Comparison of ENCODE assay signal across 13 cellular contexts in the genomic region with DNA sequence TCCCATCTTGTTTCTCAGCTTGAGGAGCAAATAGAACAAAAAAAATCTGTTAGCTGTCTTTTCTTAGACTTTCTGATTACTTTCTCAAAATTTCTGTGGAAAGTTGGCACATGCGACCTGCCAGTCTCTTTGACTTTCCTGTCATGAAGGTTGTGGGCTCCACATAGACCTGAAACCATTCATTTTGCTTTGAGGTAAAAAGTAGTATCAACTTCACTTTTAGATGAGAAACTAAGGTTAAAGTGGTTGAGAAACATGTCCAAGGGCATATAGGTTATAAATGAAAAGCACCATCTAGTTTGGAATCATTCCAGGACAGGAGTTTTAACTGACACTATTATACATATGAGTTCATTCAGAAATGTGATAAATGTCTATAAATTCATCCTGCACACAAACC. TPM values are rescaled to one million over a fixed set of nuclear protein-coding genes. Genes with fewer than 3 reads are reported as not detected.
DNase-seq lines count a peak whose midpoint lies in the region; ATAC-seq and TF ChIP-seq lines count a peak whose summit lies in the region.
"Had no signal": no experiment of that assay in that cellular context is flagged by ENCODE, and none has a peak within 500 bp of the region (broad histone marks: within the 10 kb centered on the region; RNA-seq: fewer than 3 reads in every experiment).

No MANE protein-coding gene starts in this region.

- H2AFZ ChIP-seq in osteoblast (ENCODE audit: low read length) = no peak overlapping the region

- peak; percentile 53 for ATAC-seq in activated CD4-positive, alpha-beta T cell treated with anti-CD3 and anti-CD28 coated beads for 36 hours
- ATAC-seq in GM19468 (IDR thresholded peaks at IDR 0.05; ENCODE audit: extremely low read depth, unreplicated experiment) (peak; percentile 52), HG03066 (IDR thresholded peaks at IDR 0.05; ENCODE audit: low read depth, unreplicated experiment) (peak; percentile 44)
- ATAC-seq in activated naive CD8-positive, alpha-beta T cell treated with anti-CD3 and anti-CD28 coated beads, Interleukin-2, amount 50 U/mL, for 24 hours = peak; percentile 84
- ATAC-seq: HepG2 had no signal

- DNase-seq in activated CD4-positive, alpha-beta T cell treated with anti-CD3 and anti-CD28 coated beads for 36 hours = peak; percentile 35
- DNase-seq in activated CD4-positive, alpha-beta T cell treated with anti-CD3 and anti-CD28 coated beads, Interleukin-2, amount 50 U/mL, for 1 hour = no peak
- DNase-seq in activated naive CD8-positive, alpha-beta T cell treated with anti-CD3 and anti-CD28 coated beads, Interleukin-2, amount 50 U/mL, for 24 hours = no peak
- no peak for DNase-seq in NCI-H2196 (lab: John Stamatoyannopoulos, UW; ENCODE audit: unreplicated experiment)
- no peak for DNase-seq in NCI-H446 treated with DMSO at 0.1 percent for 48 hours (lab: John Stamatoyannopoulos, UW)
- no peak for DNase-seq in osteoblast (ENCODE audit: insufficient read length, low spot score, missing footprints)
- DNase-seq: NCI-H146; NK-92 treated with Interleukin-12 subunit alpha and Interleukin-12 subunit beta, amount 100 ng/mL, for 24 hours; SW 1271 had no signal

- H3K27ac Mint-ChIP-seq in activated CD4-positive, alpha-beta T cell treated with anti-CD3 and anti-CD28 coated beads for 36 hours = peak overlapping the region; percentile 87
- peak overlapping the region; percentile 95 for H3K27ac Mint-ChIP-seq in activated naive CD8-positive, alpha-beta T cell treated with anti-CD3 and anti-CD28 coated beads, Interleukin-2, amount 50 U/mL, for 24 hours

- peaks cover 74% of the 10 kb centered on the region for H3K4me1 Mint-ChIP-seq in activated CD4-positive, alpha-beta T cell treated with anti-CD3 and anti-CD28 coated beads for 36 hours
- H3K4me1 Mint-ChIP-seq in activated naive CD8-positive, alpha-beta T cell treated with anti-CD3 and anti-CD28 coated beads, Interleukin-2, amount 50 U/mL, for 24 hours = peaks cover 75% of the 10 kb centered on the region

- no peak overlapping the region for H3K4me3 ChIP-seq in osteoblast (ENCODE audit: insufficient read depth, low read length)
- H3K4me3 ChIP-seq: lung had no signal

- TF ChIP-seq CTCF in osteoblast (IDR thresholded peaks at IDR 0.05; ENCODE audit: extremely low read depth, low read depth, low read length) = no peak

- no peaks in the 10 kb centered on the region for H3K27me3 Mint-ChIP-seq in activated CD4-positive, alpha-beta T cell treated with anti-CD3 and anti-CD28 coated beads for 36 hours
- no peaks in the 10 kb centered on the region for H3K27me3 Mint-ChIP-seq in activated naive CD8-positive, alpha-beta T cell treated with anti-CD3 and anti-CD28 coated beads, Interleukin-2, amount 50 U/mL, for 24 hours

- CTCF ChIA-PET in activated CD4-positive, alpha-beta T cell treated with anti-CD3 and anti-CD28 coated beads for 36 hours (lab: Charles Lee) = interaction anchor here (0.8 to 2.2 kb wide), 5 partner anchors 18 to 42 kb away, joined by 3 to 10 read pairs (median 5); a partner anchor contains a TSS

- no peaks in the 10 kb centered on the region for H3K79me2 ChIP-seq in osteoblast (ENCODE audit: insufficient read depth, low read length)

- H3K4me1 ChIP-seq in osteoblast (ENCODE audit: insufficient read depth, low read length) = no peaks in the 10 kb centered on the region

- no peak overlapping the region for H3K27ac ChIP-seq in osteoblast (ENCODE audit: low read depth, low read length)

- H3K27me3 ChIP-seq in osteoblast (ENCODE audit: insufficient read depth, low read length) = no peaks in the 10 kb centered on the region

- H3K9me3 Mint-ChIP-seq in activated CD4-positive, alpha-beta T cell treated with anti-CD3 and anti-CD28 coated beads for 36 hours (ENCODE audit: low read depth) = no peaks in the 10 kb centered on the region
- H3K9me3 Mint-ChIP-seq in activated naive CD8-positive, alpha-beta T cell treated with anti-CD3 and anti-CD28 coated beads, Interleukin-2, amount 50 U/mL, for 24 hours = peaks cover 2% of the 10 kb centered on the region

- POLR2A ChIA-PET in activated CD4-positive, alpha-beta T cell treated with anti-CD3 and anti-CD28 coated beads for 36 hours (lab: Charles Lee) = interaction anchor here (0.6 to 3.6 kb wide), 4 partner anchors 18 to 799 kb away, joined by 5 to 18 read pairs (median 10); a partner anchor contains a TSS

- no peak overlapping the region for H3K4me2 ChIP-seq in osteoblast (ENCODE audit: insufficient read depth, low read length)

- H3K9me3 ChIP-seq in osteoblast (ENCODE audit: low read depth, low read length) = no peaks in the 10 kb centered on the region

- H3K36me3 ChIP-seq in osteoblast (ENCODE audit: insufficient read depth, low read length) = no peaks in the 10 kb centered on the region

- peaks cover 53% of the 10 kb centered on the region for H3K36me3 Mint-ChIP-seq in activated CD4-positive, alpha-beta T cell treated with anti-CD3 and anti-CD28 coated beads for 36 hours (ENCODE audit: low read depth)
- peaks cover 58% of the 10 kb centered on the region for H3K36me3 Mint-ChIP-seq in activated naive CD8-positive, alpha-beta T cell treated with anti-CD3 and anti-CD28 coated beads, Interleukin-2, amount 50 U/mL, for 24 hours (ENCODE audit: low read depth)

- no peaks in the 10 kb centered on the region for H4K20me1 ChIP-seq in osteoblast (ENCODE audit: insufficient read depth, low read length)

- H3K4me3 Mint-ChIP-seq in activated CD4-positive, alpha-beta T cell treated with anti-CD3 and anti-CD28 coated beads for 36 hours = no peak overlapping the region
- no peak overlapping the region for H3K4me3 Mint-ChIP-seq in activated naive CD8-positive, alpha-beta T cell treated with anti-CD3 and anti-CD28 coated beads, Interleukin-2, amount 50 U/mL, for 24 hours

- intact Hi-C loops in activated CD4-positive, alpha-beta T cell treated with anti-CD3 and anti-CD28 coated beads for 36 hours (cut with DNase I, micrococcal nuclease) = loop anchor here (2.0 to 5.0 kb wide), 4 partner anchors 30 to 80 kb away; no protein-coding TSS in a partner anchor

RNA-seq across cellular contexts. Expression of a gene that starts 42.7 kb away (rescaled TPM):
- total RNA-seq in activated CD4-positive, alpha-beta T cell treated with anti-CD3 and anti-CD28 coated beads for 36 hours = 10 to 100 TPM; 31.7 to 32.0 TPM
- 1.4 and 1.8 TPM in 2 replicates for total RNA-seq in osteoblast
- total RNA-seq: HepG2 had no signal

Comparison
In these comparisons a context has a peak if more than half of its experiments do, and no peak if none do; other contexts are left out.
1. RNA of a gene that starts 42.7 kb away (total RNA-seq): 31.7 to 32.0 TPM in activated CD4-positive, alpha-beta T cell treated with anti-CD3 and anti-CD28 coated beads for 36 hours; 1.4 to 1.8 TPM in osteoblast; every median in the first group is over 10 times any median in the second.
2. Peak in every context shown above with its lines, with median percentiles within 50 percentile points of each other: ATAC-seq.